Comparison of ENCODE assay signal across 21 cellular contexts in the genomic region with DNA sequence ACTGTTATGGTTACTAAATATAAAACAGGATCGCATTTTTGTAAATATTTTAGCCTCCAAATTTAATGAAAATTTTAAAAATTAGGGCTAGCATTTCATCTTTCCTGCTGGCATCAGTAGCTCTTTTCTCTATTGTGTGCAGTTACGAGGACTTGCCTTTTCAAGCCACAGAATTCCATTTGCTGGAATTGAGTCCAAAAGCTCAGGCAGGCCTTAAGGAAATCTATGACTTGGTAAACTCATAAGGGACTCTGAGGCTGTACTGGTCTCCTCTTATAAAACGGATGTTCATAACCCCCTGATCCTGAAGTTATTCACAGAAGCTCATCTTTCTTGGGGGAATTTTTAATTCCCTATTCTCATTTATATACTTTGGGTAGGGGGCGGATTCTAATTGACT. TPM values are rescaled to one million over a fixed set of nuclear protein-coding genes. Genes with fewer than 3 reads are reported as not detected.
DNase-seq lines count a peak whose midpoint lies in the region; ATAC-seq, FAIRE-seq and TF ChIP-seq lines count a peak whose summit lies in the region.
"Had no signal": no experiment of that assay in that cellular context is flagged by ENCODE, and none has a peak within 500 bp of the region (broad histone marks: within the 10 kb centered on the region; RNA-seq: fewer than 3 reads in every experiment).

No MANE protein-coding gene starts in this region.

- H3K27me3 Mint-ChIP-seq in Calu3 (ENCODE audit: unreplicated experiment) = no peaks in the 10 kb centered on the region
- peaks cover 27 to 31% of the 10 kb centered on the region in 2 donors for H3K27me3 Mint-ChIP-seq in stimulated activated naive B cell treated with anti-CD40 and anti-IgM and Interleukin-4, amounts not matched to agents 10 μg/mL and 1 μg/mL and 100 μg/mL, for 72 hours

- TF ChIP-seq CTCF in Calu3 (IDR thresholded peaks at IDR 0.05; ENCODE audit: unreplicated experiment) = no peak
- TF ChIP-seq CTCF in PC-9 (conservative IDR thresholded peaks at IDR 0.05) = no peak
- TF ChIP-seq CTCF in endothelial cell of umbilical vein (IDR thresholded peaks at IDR 0.05; ENCODE audit: extremely low read depth in 1 of 2, insufficient read depth in 1 of 2, low read depth in 1 of 2, low read length in 2 of 2) = no peak
- TF ChIP-seq CTCF in kidney (IDR thresholded peaks at IDR 0.05; ENCODE audit: borderline replicate concordance, extremely low read depth, insufficient read depth) = no peak
- TF ChIP-seq CTCF in coronary artery (IDR thresholded peaks at IDR 0.05) = no peak

- H3K9me3 ChIP-seq in PC-9 (ENCODE audit: insufficient read depth, low read depth) (no peaks in the 10 kb centered on the region; the same call in 1 of the 2 replicates), endothelial cell of umbilical vein (replicated peaks; ENCODE audit: control insufficient read depth, insufficient read depth, low read length) (no peaks in the 10 kb centered on the region), mucosa of rectum (ENCODE audit: control insufficient read depth in 2 of 2, low read length in 2 of 2) (no peaks in the 10 kb centered on the region), kidney (ENCODE audit: control insufficient read depth in 1 of 2, low read length in 2 of 2) (no peaks in the 10 kb centered on the region)
- H3K9me3 ChIP-seq: HAP-1, pancreas had no signal

- H3K4me2 ChIP-seq in PC-9 (peak overlapping the region; percentile 84), endothelial cell of umbilical vein (ENCODE audit: insufficient read depth, low read length) (peak overlapping the region; percentile 4)
- H3K4me2 ChIP-seq: KMS-11 had no signal

- H2AFZ ChIP-seq in PC-9 = peak overlapping the region; percentile 61
- peak overlapping the region; percentile 26 for H2AFZ ChIP-seq in endothelial cell of umbilical vein (ENCODE audit: low read depth, low read length)

- intact Hi-C loops in Calu3 (cut with micrococcal nuclease; ENCODE audit: unreplicated experiment) = loop anchor here (2.0 kb wide), 1 partner anchor 45 kb away; no protein-coding TSS in a partner anchor
- intact Hi-C loops in PC-9 (cut with micrococcal nuclease; ENCODE audit: unreplicated experiment) = loop anchor here (2.0 to 10.0 kb wide), 3 partner anchors 23 to 587 kb away; a partner anchor contains a TSS
- intact Hi-C loops in endothelial cell of umbilical vein (cut with micrococcal nuclease) = no loop called here
- intact Hi-C loops in kidney (cut with DNase I) = no loop called here

- FAIRE-seq in endothelial cell of umbilical vein (lab: Jason Lieb, UNC) (no peak), kidney (lab: Jason Lieb, UNC) (no peak)
- FAIRE-seq: pancreas, urothelium cell line had no signal

- H3K9me2 ChIP-seq in PC-9 (ENCODE audit: insufficient read depth) = no peaks in the 10 kb centered on the region

- TF ChIP-seq POLR2A in endothelial cell of umbilical vein (IDR thresholded peaks at IDR 0.05; ENCODE audit: low read depth, low read length) = no peak

- H3F3A ChIP-seq in PC-9 (ENCODE audit: insufficient read depth, low read depth) = peaks cover 32% of the 10 kb centered on the region

- H3K27ac Mint-ChIP-seq in Calu3 (ENCODE audit: unreplicated experiment) = peak overlapping the region; percentile 80
- no peak overlapping the region for H3K27ac Mint-ChIP-seq in stimulated activated naive B cell treated with anti-CD40 and anti-IgM and Interleukin-4, amounts not matched to agents 10 μg/mL and 1 μg/mL and 100 μg/mL, for 72 hours
- H3K27ac Mint-ChIP-seq: endodermal cell; stimulated activated naive CD8-positive, alpha-beta T cell treated with anti-CD3 and anti-CD28 coated beads, Interleukin-15, Interleukin-2, amounts not matched to agents 100 ng/mL and 50 ng/mL, for 24 hours had no signal

- BruUV-seq in Calu3 (replicated peaks; lab: Mats Ljungman, UMichigan) (TSS peak; percentile 90), PC-9 (replicated peaks; lab: Mats Ljungman, UMichigan) (TSS peak; percentile 94), endothelial cell of umbilical vein (replicated peaks; lab: Mats Ljungman, UMichigan) (no TSS peak)

- H3K4me1 Mint-ChIP-seq in Calu3 (ENCODE audit: low read depth, unreplicated experiment) = peaks cover 52% of the 10 kb centered on the region
- peaks cover 0 to 4% of the 10 kb centered on the region in 2 donors for H3K4me1 Mint-ChIP-seq in stimulated activated naive B cell treated with anti-CD40 and anti-IgM and Interleukin-4, amounts not matched to agents 10 μg/mL and 1 μg/mL and 100 μg/mL, for 72 hours
- H3K4me1 Mint-ChIP-seq: endodermal cell had no signal

- CTCF ChIA-PET in Calu3 (lab: Charles Lee) (interaction anchor here (0.6 to 1.4 kb wide), 5 partner anchors 10 to 360 kb away, joined by 3 to 7 read pairs (median 3); a partner anchor contains a TSS), PC-9 (lab: Charles Lee) (interaction anchor here (0.6 to 1.2 kb wide), 5 partner anchors 13 to 24 kb away, joined by 3 to 6 read pairs (median 3); a partner anchor contains a TSS), endothelial cell of umbilical vein (lab: Charles Lee) (interaction anchor here (1.2 kb wide), 1 partner anchor 22 kb away, joined by 6 read pairs; no protein-coding TSS in a partner anchor)

- no peaks in the 10 kb centered on the region for H3K9me3 Mint-ChIP-seq in Calu3 (ENCODE audit: low read depth, unreplicated experiment)
- H3K9me3 Mint-ChIP-seq in stimulated activated naive B cell treated with anti-CD40 and anti-IgM and Interleukin-4, amounts not matched to agents 10 μg/mL and 1 μg/mL and 100 μg/mL, for 72 hours = no peaks in the 10 kb centered on the region
- H3K9me3 Mint-ChIP-seq: endodermal cell; stimulated activated naive CD8-positive, alpha-beta T cell treated with anti-CD3 and anti-CD28 coated beads, Interleukin-15, Interleukin-2, amounts not matched to agents 100 ng/mL and 50 ng/mL, for 24 hours had no signal

- no peaks in the 10 kb centered on the region for H3K27me3 ChIP-seq in PC-9 (ENCODE audit: insufficient read depth, low read depth)
- no peaks in the 10 kb centered on the region for H3K27me3 ChIP-seq in endothelial cell of umbilical vein (ENCODE audit: control insufficient read depth in 2 of 2, insufficient read depth in 2 of 2, low read length in 2 of 2)
- no peaks in the 10 kb centered on the region for H3K27me3 ChIP-seq in mucosa of rectum (ENCODE audit: control insufficient read depth in 2 of 2, insufficient read depth in 2 of 2, low read length in 2 of 2)
- H3K27me3 ChIP-seq: pancreas had no signal

- H3K79me2 ChIP-seq in PC-9 (ENCODE audit: low read depth) (no peaks in the 10 kb centered on the region), endothelial cell of umbilical vein (ENCODE audit: control insufficient read depth, insufficient read depth, low read length) (no peaks in the 10 kb centered on the region)

- POLR2A ChIA-PET in PC-9 (lab: Charles Lee; ENCODE audit: unreplicated experiment) = interaction anchor here (0.5 to 0.9 kb wide), 6 partner anchors 14 to 511 kb away, joined by 3 to 16 read pairs (median 6); no protein-coding TSS in a partner anchor
- POLR2A ChIA-PET in endothelial cell of umbilical vein (lab: Charles Lee) = no interaction called here

- H4K20me1 ChIP-seq in PC-9 (ENCODE audit: insufficient read depth) = no peaks in the 10 kb centered on the region
- no peaks in the 10 kb centered on the region for H4K20me1 ChIP-seq in endothelial cell of umbilical vein (replicated peaks; ENCODE audit: control insufficient read depth, extremely low read depth, insufficient read depth, low read length)

- no peaks in the 10 kb centered on the region for H3K9me1 ChIP-seq in endothelial cell of umbilical vein (replicated peaks; ENCODE audit: control insufficient read depth, extremely low read depth, insufficient read depth, low read length)

- peak overlapping the region; percentile 19 for H3K4me3 Mint-ChIP-seq in Calu3 (ENCODE audit: low read depth, unreplicated experiment)
- no peak overlapping the region for H3K4me3 Mint-ChIP-seq in stimulated activated naive B cell treated with anti-CD40 and anti-IgM and Interleukin-4, amounts not matched to agents 10 μg/mL and 1 μg/mL and 100 μg/mL, for 72 hours
- H3K4me3 Mint-ChIP-seq: endodermal cell; stimulated activated naive CD8-positive, alpha-beta T cell treated with anti-CD3 and anti-CD28 coated beads, Interleukin-15, Interleukin-2, amounts not matched to agents 100 ng/mL and 50 ng/mL, for 24 hours had no signal

- peaks cover 37% of the 10 kb centered on the region for H3K4me1 ChIP-seq in PC-9 (replicated peaks; ENCODE audit: insufficient read depth)
- H3K4me1 ChIP-seq in endothelial cell of umbilical vein (ENCODE audit: control insufficient read depth, extremely low read depth, insufficient read depth, low read length) = peaks cover 27% of the 10 kb centered on the region
- peaks cover 15 to 29% of the 10 kb centered on the region in 2 donors for H3K4me1 ChIP-seq in mucosa of rectum (ENCODE audit: control insufficient read depth in 2 of 2, insufficient read depth in 2 of 2, low read length in 2 of 2)
- no peaks in the 10 kb centered on the region for H3K4me1 ChIP-seq in kidney (ENCODE audit: control insufficient read depth in 1 of 2, insufficient read depth in 1 of 2, low read depth in 1 of 2, low read length in 2 of 2)

- H3K9ac ChIP-seq in endothelial cell of umbilical vein (replicated peaks; ENCODE audit: extremely low read depth, insufficient read depth, low read length) = no peak overlapping the region
- peak overlapping the region; percentile 3 to 55 for H3K9ac ChIP-seq in mucosa of rectum (ENCODE audit: low read depth in 1 of 2, low read length in 2 of 2)
- H3K9ac ChIP-seq in kidney (ENCODE audit: low read length in 2 of 2) = no peak overlapping the region
- H3K9ac ChIP-seq: KMS-11 had no signal

- dilution Hi-C loops in endothelial cell of umbilical vein (cut with MboI; ENCODE audit: extremely low pct_ligation_motif_present, low sequenced_read_pairs) = no loop called here

- no peak for ATAC-seq in HG02981 (IDR thresholded peaks at IDR 0.05; ENCODE audit: unreplicated experiment)
- no peak for ATAC-seq in stimulated activated naive B cell treated with anti-CD40 and anti-IgM and Interleukin-4, amounts not matched to agents 10 μg/mL and 1 μg/mL and 100 μg/mL, for 72 hours (replicated peaks)
- ATAC-seq: left lobe of liver had no signal

- H3K27ac ChIP-seq in PC-9 (peak overlapping the region; percentile 83), endothelial cell of umbilical vein (ENCODE audit: insufficient read depth, low read depth, low read length) (no peak overlapping the region), mucosa of rectum (ENCODE audit: low read depth in 2 of 2, low read length in 2 of 2) (peak overlapping the region; percentile 77 to 90), kidney (ENCODE audit: low read depth in 2 of 2, low read length in 2 of 2) (no peak overlapping the region), coronary artery (no peak overlapping the region)
- H3K27ac ChIP-seq: KMS-11 had no signal

- H3K36me3 Mint-ChIP-seq in Calu3 (ENCODE audit: insufficient read depth, unreplicated experiment) = peaks cover 15% of the 10 kb centered on the region
- no peaks in the 10 kb centered on the region for H3K36me3 Mint-ChIP-seq in stimulated activated naive B cell treated with anti-CD40 and anti-IgM and Interleukin-4, amounts not matched to agents 10 μg/mL and 1 μg/mL and 100 μg/mL, for 72 hours

- H3K36me3 ChIP-seq in PC-9 (ENCODE audit: low read depth) (no peaks in the 10 kb centered on the region), endothelial cell of umbilical vein (ENCODE audit: control insufficient read depth in 2 of 2, extremely low read depth in 1 of 2, insufficient read depth in 2 of 2, low read length in 2 of 2) (no peaks in the 10 kb centered on the region), mucosa of rectum (ENCODE audit: control insufficient read depth in 2 of 2, insufficient read depth in 2 of 2, low read length in 2 of 2) (no peaks in the 10 kb centered on the region), kidney (ENCODE audit: control insufficient read depth in 1 of 2, insufficient read depth in 2 of 2, low read length in 2 of 2) (no peaks in the 10 kb centered on the region)
- H3K36me3 ChIP-seq: HAP-1, pancreas had no signal

- DNase-seq in Calu3 (no peak), PC-9 (no peak), endothelial cell of umbilical vein (ENCODE audit: low read depth, low spot score) (no peak), kidney (no peak), coronary artery (ENCODE audit: low spot score) (no peak)
- DNase-seq in stimulated activated naive B cell treated with anti-CD40 and anti-IgM and Interleukin-4, amounts not matched to agents 10 μg/mL and 1 μg/mL and 100 μg/mL, for 72 hours = no peak
- DNase-seq: activated CD4-positive, alpha-beta T cell treated with anti-CD3 and anti-CD28 coated beads for 48 hours; activated effector memory CD4-positive, alpha-beta T cell treated with anti-CD3 and anti-CD28 coated beads, Interleukin-2, amount 50 U/mL, for 16 hours; endodermal cell; foreskin melanocyte; NCI-H1105; NCI-H82; stimulated activated CD4-positive, alpha-beta T cell treated with anti-CD3 and anti-CD28 coated beads, Interleukin-1b, Interleukin-23, amount 100 ng/mL, for 48 hours had no signal

- peak overlapping the region; percentile 45 for H3K4me3 ChIP-seq in PC-9
- no peak overlapping the region for H3K4me3 ChIP-seq in endothelial cell of umbilical vein (replicated peaks in 1 of 3; ENCODE audit: insufficient read depth in 1 of 3, low read depth in 1 of 3, low read length in 3 of 3)
- H3K4me3 ChIP-seq in mucosa of rectum (ENCODE audit: low read length in 2 of 2) = peak overlapping the region in 1 of 2 donors; percentile 41
- H3K4me3 ChIP-seq in kidney (ENCODE audit: low read length in 2 of 2) = no peak overlapping the region
- no peak overlapping the region for H3K4me3 ChIP-seq in coronary artery
- H3K4me3 ChIP-seq: HAP-1, pancreas had no signal

RNA-seq across cellular contexts. Expression of a gene that starts 23.5 kb away (rescaled TPM):
- total RNA-seq in Calu3 (2022) = 24.4 and 26.5 TPM in 2 replicates
- 12.9 and 15.5 TPM in 2 replicates for total RNA-seq in PC-9 (2021)
- total RNA-seq in endothelial cell of umbilical vein = 17.2 and 19.5 TPM in 2 replicates
- polyA plus RNA-seq in endothelial cell of umbilical vein = 8.5 and 8.6 TPM in 2 replicates
- 7.4 and 9.9 TPM in 2 replicates for polyA plus RNA-seq in endothelial cell of umbilical vein (2011; cell fraction: cytosol; rRNA removed)
- polyA plus RNA-seq in endothelial cell of umbilical vein (2011; cell fraction: nucleus; rRNA removed) = 36.7 and 51.9 TPM in 2 replicates
- 12.8 and 14.6 TPM in 2 replicates for polyA plus RNA-seq in endothelial cell of umbilical vein (2012)
- polyA minus RNA-seq in endothelial cell of umbilical vein = 5.5 and 8.7 TPM in 2 replicates
- polyA minus RNA-seq in endothelial cell of umbilical vein (2011; cell fraction: cytosol; rRNA and poly(A)+ RNA removed) = 2.2 TPM
- 23.5 and 36.0 TPM in 2 replicates for polyA minus RNA-seq in endothelial cell of umbilical vein (2011; cell fraction: nucleus; rRNA and poly(A)+ RNA removed)
- total RNA-seq in kidney = 22.3 TPM
- 8.4 TPM for polyA plus RNA-seq in kidney (ENCODE audit: insufficient read depth, low read depth, low replicate concordance)

RNA-seq across cellular contexts. Expression of a gene that starts 23.6 kb away (rescaled TPM):
- total RNA-seq in Calu3 (2022) (44.4 and 47.5 TPM in 2 replicates), PC-9 (2021) (15.1 and 19.4 TPM in 2 replicates), endothelial cell of umbilical vein (24.8 and 25.2 TPM in 2 replicates), kidney (16.4 TPM)
- polyA plus RNA-seq in endothelial cell of umbilical vein (9.2 and 11.7 TPM in 2 replicates), kidney (ENCODE audit: insufficient read depth, low read depth, low replicate concordance) (4.5 TPM)
- polyA plus RNA-seq in endothelial cell of umbilical vein (2011; cell fraction: cytosol; rRNA removed) = 5.8 and 6.3 TPM in 2 replicates
- 46.5 and 50.0 TPM in 2 replicates for polyA plus RNA-seq in endothelial cell of umbilical vein (2011; cell fraction: nucleus; rRNA removed)
- polyA plus RNA-seq in endothelial cell of umbilical vein (2012) = 12.1 and 24.0 TPM in 2 replicates
- 14.9 and 27.4 TPM in 2 replicates for polyA minus RNA-seq in endothelial cell of umbilical vein
- 13.0 TPM for polyA minus RNA-seq in endothelial cell of umbilical vein (2011; cell fraction: cytosol; rRNA and poly(A)+ RNA removed)
- polyA minus RNA-seq in endothelial cell of umbilical vein (2011; cell fraction: nucleus; rRNA and poly(A)+ RNA removed) = 30.1 and 44.0 TPM in 2 replicates

RNA-seq across cellular contexts. Expression of a gene that starts 43.7 kb away (rescaled TPM):
- total RNA-seq in Calu3 (2022) (794 and 872 TPM in 2 replicates), PC-9 (2021) (635 and 694 TPM in 2 replicates), endothelial cell of umbilical vein (632 and 637 TPM in 2 replicates), kidney (446 TPM)
- polyA plus RNA-seq in endothelial cell of umbilical vein (220 and 325 TPM in 2 replicates), kidney (ENCODE audit: insufficient read depth, low read depth, low replicate concordance) (526 TPM)
- 503 and 568 TPM in 2 replicates for polyA plus RNA-seq in endothelial cell of umbilical vein (2011; cell fraction: cytosol; rRNA removed)
- polyA plus RNA-seq in endothelial cell of umbilical vein (2011; cell fraction: nucleus; rRNA removed) = 168 and 211 TPM in 2 replicates
- 726 and 859 TPM in 2 replicates for polyA plus RNA-seq in endothelial cell of umbilical vein (2012)
- polyA minus RNA-seq in endothelial cell of umbilical vein = 207 and 247 TPM in 2 replicates
- 397 TPM for polyA minus RNA-seq in endothelial cell of umbilical vein (2011; cell fraction: cytosol; rRNA and poly(A)+ RNA removed)
- 61.1 and 66.3 TPM in 2 replicates for polyA minus RNA-seq in endothelial cell of umbilical vein (2011; cell fraction: nucleus; rRNA and poly(A)+ RNA removed)

Comparison
In these comparisons a context has a peak if more than half of its experiments do, and no peak if none do; other contexts are left out.
1. H3K27ac ChIP-seq: peak in PC-9 (single experiment) and mucosa of rectum (2 of 2); none in endothelial cell of umbilical vein (single experiment), kidney (0 of 2) and coronary artery (0 of 2).
2. H3K9ac ChIP-seq: peak in mucosa of rectum (2 of 2); none in endothelial cell of umbilical vein (single experiment) and kidney (0 of 2).
3. intact Hi-C loops: an anchor here in Calu3 (2.0 kb wide) and PC-9 (2.0 to 10.0 kb wide); none called in endothelial cell of umbilical vein and kidney.